Comparison of ENCODE assay signal across 15 cellular contexts in the genomic region with DNA sequence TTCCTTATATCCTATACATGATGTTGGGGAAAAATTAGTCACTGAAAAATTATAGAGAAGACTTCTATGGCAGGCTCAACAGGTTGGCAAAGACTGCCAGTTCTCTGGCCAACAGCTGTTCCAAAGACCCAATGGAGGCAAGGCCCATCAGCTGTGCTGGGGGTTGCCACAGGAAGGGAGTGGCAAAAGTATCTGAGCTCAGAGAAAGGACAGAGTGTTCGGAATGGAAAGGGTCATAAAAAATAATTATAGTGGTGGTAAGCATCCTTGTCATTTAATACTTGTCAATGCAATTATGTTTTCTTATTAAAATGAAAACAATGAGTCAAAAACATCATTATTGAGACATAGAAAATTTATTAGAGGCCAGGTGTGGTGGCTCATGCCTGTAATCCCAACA. TPM values are rescaled to one million over a fixed set of nuclear protein-coding genes. Genes with fewer than 3 reads are reported as not detected.
DNase-seq lines count a peak whose midpoint lies in the region; ATAC-seq, FAIRE-seq and TF ChIP-seq lines count a peak whose summit lies in the region.
"Had no signal": no experiment of that assay in that cellular context is flagged by ENCODE, and none has a peak within 500 bp of the region (broad histone marks: within the 10 kb centered on the region; RNA-seq: fewer than 3 reads in every experiment).

No MANE protein-coding gene starts in this region.

- no peak for FAIRE-seq in GM19239 (lab: Jason Lieb, UNC)

- BruUV-seq in MCF 10A (replicated peaks; lab: Mats Ljungman, UMichigan) = TSS peak; percentile 98

- CTCF ChIA-PET in MCF 10A (lab: Yijun Ruan, JAX) (interaction anchor here (1.0 to 1.6 kb wide), 2 partner anchors 9 to 193 kb away, joined by 3 read pairs; no protein-coding TSS in a partner anchor), T-cell (lab: Charles Lee) (no interaction called here)

- intact Hi-C loops in MCF 10A (cut with micrococcal nuclease) = no loop called here
- intact Hi-C loops in breast epithelium (cut with DNase I; ENCODE audit: low total_unique reads) = loop anchor here (5.0 kb wide), 1 partner anchor 886 kb away; no protein-coding TSS in a partner anchor

- H3K4me1 Mint-ChIP-seq in MCF 10A (ENCODE audit: insufficient read depth, unreplicated experiment) = peaks cover 14% of the 10 kb centered on the region
- H3K4me1 Mint-ChIP-seq in T-cell = peaks cover 35 to 49% (median 45%) of the 10 kb centered on the region in 3 donors
- H3K4me1 Mint-ChIP-seq: GM23338 had no signal

- peak; percentile 34 for DNase-seq in MCF 10A (ENCODE audit: unreplicated experiment)
- DNase-seq in breast epithelium (ENCODE audit: low spot score in 2 of 2) = no peak
- DNase-seq in T-cell = no peak
- no peak for DNase-seq in epithelial cell of prostate (ENCODE audit: low read depth, low spot score)
- no peak for DNase-seq in GM19239 (ENCODE audit: insufficient read length, low spot score)
- DNase-seq in HCEC 1CT = no peak
- DNase-seq in HuH-7 (ENCODE audit: low spot score) = no peak
- DNase-seq: esophagus squamous epithelium, Kasumi-1, NCI-H2107 had no signal

- no peaks in the 10 kb centered on the region for H3K9me3 Mint-ChIP-seq in MCF 10A (ENCODE audit: unreplicated experiment)
- peaks cover 0 to 3% (median 0%) of the 10 kb centered on the region in 3 donors for H3K9me3 Mint-ChIP-seq in T-cell

- H3K4me3 ChIP-seq in breast epithelium = no peak overlapping the region
- H3K4me3 ChIP-seq: esophagus squamous epithelium, GM23338 had no signal

- POLR2A ChIA-PET in MCF 10A (lab: Yijun Ruan, JAX) (interaction anchor here (0.6 to 1.0 kb wide), 2 partner anchors 13 to 46 kb away, joined by 3 read pairs; no protein-coding TSS in a partner anchor), T-cell (lab: Charles Lee) (interaction anchor here in 1 of 2 donors (0.6 kb wide), 1 partner anchor 32 kb away, joined by 3 read pairs; no protein-coding TSS in a partner anchor)

- ATAC-seq in T-cell (replicated peaks in 1 of 4) (no peak), GM18868 (IDR thresholded peaks at IDR 0.05; ENCODE audit: unreplicated experiment) (no peak)
- ATAC-seq: GM23338 had no signal

- TF ChIP-seq POLR2A in breast epithelium (IDR thresholded peaks at IDR 0.05) = no peak

- no peaks in the 10 kb centered on the region for H3K4me1 ChIP-seq in breast epithelium

- H3K36me3 Mint-ChIP-seq in MCF 10A (ENCODE audit: insufficient read depth, unreplicated experiment) (peaks cover 34% of the 10 kb centered on the region), T-cell (peaks cover 32% of the 10 kb centered on the region)

- H3K9me3 ChIP-seq in breast epithelium = no peaks in the 10 kb centered on the region

- H3K27ac Mint-ChIP-seq in MCF 10A (ENCODE audit: low read depth, unreplicated experiment) = peak overlapping the region; percentile 65
- H3K27ac Mint-ChIP-seq in T-cell = peak overlapping the region; percentile 99
- H3K27ac Mint-ChIP-seq: GM23338 had no signal

- no peaks in the 10 kb centered on the region for H3K27me3 Mint-ChIP-seq in MCF 10A (ENCODE audit: insufficient read depth, unreplicated experiment)
- no peaks in the 10 kb centered on the region for H3K27me3 Mint-ChIP-seq in T-cell
- H3K27me3 Mint-ChIP-seq: B cell had no signal

- TF ChIP-seq CTCF in MCF 10A (IDR thresholded peaks at IDR 0.05; ENCODE audit: unreplicated experiment) (no peak), breast epithelium (IDR thresholded peaks at IDR 0.05) (no peak)

- H3K27me3 ChIP-seq in breast epithelium = no peaks in the 10 kb centered on the region
- H3K27me3 ChIP-seq: esophagus squamous epithelium had no signal

- no peak overlapping the region for H3K27ac ChIP-seq in breast epithelium
- H3K27ac ChIP-seq in epithelial cell of prostate = peak overlapping the region; percentile 98
- H3K27ac ChIP-seq: esophagus squamous epithelium had no signal

- H3K4me3 Mint-ChIP-seq in MCF 10A (ENCODE audit: unreplicated experiment) (peak overlapping the region; percentile 2), T-cell (peak overlapping the region in 1 of 3 donors; percentile 76)
- H3K4me3 Mint-ChIP-seq: B cell, GM23338 had no signal

- no peaks in the 10 kb centered on the region for H3K36me3 ChIP-seq in breast epithelium

RNA-seq across cellular contexts. Expression of gene FASTKD5, which starts 36.1 kb away (rescaled TPM):
- 15.0 and 18.2 TPM in 2 replicates for total RNA-seq in MCF 10A (2022)
- 10 to 100 TPM; 15.4 to 18.3 (median 16.3) TPM for total RNA-seq in breast epithelium
- 10 to 100 TPM; 23.2 to 33.5 (median 28.7) TPM for total RNA-seq in T-cell

RNA-seq across cellular contexts. Expression of gene UBOX5, which starts 36.1 kb away (rescaled TPM):
- total RNA-seq in MCF 10A (2022) (5.0 and 5.9 TPM in 2 replicates), breast epithelium (1 to 10 TPM; 5.9 to 8.9 (median 6.6) TPM), T-cell (10 to 100 TPM in 4 of 5 donors, 1 to 10 TPM in 1; 9.4 to 13.4 (median 10.8) TPM)

RNA-seq across cellular contexts. Expression of gene AVP, which starts 39.0 kb away (rescaled TPM):
- total RNA-seq in MCF 10A (2022) (not detected in 2 replicates), breast epithelium (not detected), T-cell (1 to 10 TPM in 1 of 5 donors, under 1 TPM in 2, not detected in 2; 0.44 to 1.6 (median 0.59) TPM)
- total RNA-seq: esophagus squamous epithelium, G401, GM23338, osteoblast had no signal

RNA-seq across cellular contexts. Expression of gene LZTS3, which starts 49.8 kb away (rescaled TPM):
- total RNA-seq in MCF 10A (2022) (5.3 and 8.5 TPM in 2 replicates), breast epithelium (10 to 100 TPM in 2 of 3 donors, 1 to 10 TPM in 1; 9.3 to 12.1 (median 11.3) TPM), T-cell (10 to 100 TPM; 14.4 to 19.6 (median 15.3) TPM)

RNA-seq across cellular contexts. Expression of gene OXT, which starts 52.1 kb away (rescaled TPM):
- total RNA-seq in MCF 10A (2022) (not detected in 2 replicates), breast epithelium (1 to 10 TPM in 1 of 3 donors, not detected in 2; 4.5 TPM), T-cell (1 to 10 TPM in 2 of 5 donors, under 1 TPM in 1, not detected in 2; 0.92 to 3.0 (median 1.5) TPM)
- total RNA-seq: esophagus squamous epithelium, G401, GM23338, osteoblast had no signal
